32 cellular contexts compared by ENCODE assay signal in genomic region chr1:152448496-152448895, GRCh38. TPM values are rescaled to one million over a fixed set of nuclear protein-coding genes. Genes with fewer than 3 reads are reported as not detected.
"Had no signal": no experiment of that assay in that cellular context is flagged by ENCODE, and none has a peak within 500 bp of the region (broad histone marks: within the 10 kb centered on the region; RNA-seq: fewer than 3 reads in every experiment).

No MANE protein-coding gene starts in this region.

- ATAC-seq: left cardiac atrium; left lung; lower lobe of right lung; pancreas; right cardiac atrium; sciatic nerve; stimulated activated effector memory CD8-positive, alpha-beta T cell treated with anti-CD3 and anti-CD28 coated beads, Interleukin-12 subunit alpha, Interleukin-12 subunit beta, amount 100 ng/mL, for 72 hours had no signal

- H3K9me3 ChIP-seq: left lung, lower lobe of right lung, pancreas, prostate gland, spleen, suprapubic skin, thoracic aorta, tibial artery, uterus had no signal

- H3K27ac ChIP-seq: left lung, lower lobe of right lung, pancreas, prostate gland, spleen, suprapubic skin, thoracic aorta, tibial artery, uterus had no signal

- H3K36me3 ChIP-seq: left lung, lower lobe of right lung, pancreas, prostate gland, spleen, suprapubic skin, thoracic aorta, tibial artery, uterus had no signal

- H3K4me3 ChIP-seq: left lung, lower lobe of right lung, pancreas, prostate gland, spleen, suprapubic skin, thoracic aorta, tibial artery, uterus had no signal

- H3K4me1 ChIP-seq: left lung, pancreas, prostate gland, spleen, tibial artery, uterus had no signal

- H3K36me3 Mint-ChIP-seq: naive thymus-derived CD8-positive, alpha-beta T cell; stimulated activated effector memory CD8-positive, alpha-beta T cell treated with anti-CD3 and anti-CD28 coated beads, Interleukin-12 subunit alpha, Interleukin-12 subunit beta, amount 100 ng/mL, for 72 hours had no signal

- H3K27ac Mint-ChIP-seq: naive thymus-derived CD8-positive, alpha-beta T cell; nephron; stimulated activated effector memory CD8-positive, alpha-beta T cell treated with anti-CD3 and anti-CD28 coated beads, Interleukin-12 subunit alpha, Interleukin-12 subunit beta, amount 100 ng/mL, for 72 hours; stimulated activated naive CD8-positive, alpha-beta T cell treated with anti-CD3 and anti-CD28 coated beads, Interleukin-15, Interleukin-2, amounts not matched to agents 100 ng/mL and 50 ng/mL, for 24 hours had no signal

- H3K27me3 ChIP-seq: left lung, pancreas, spleen, suprapubic skin, uterus had no signal

- H3K9me3 Mint-ChIP-seq: naive thymus-derived CD8-positive, alpha-beta T cell; stimulated activated effector memory CD8-positive, alpha-beta T cell treated with anti-CD3 and anti-CD28 coated beads, Interleukin-12 subunit alpha, Interleukin-12 subunit beta, amount 100 ng/mL, for 72 hours; stimulated activated naive CD8-positive, alpha-beta T cell treated with anti-CD3 and anti-CD28 coated beads, Interleukin-15, Interleukin-2, amounts not matched to agents 100 ng/mL and 50 ng/mL, for 24 hours had no signal

- H3K4me3 Mint-ChIP-seq: naive thymus-derived CD8-positive, alpha-beta T cell; nephron; neural crest cell; stimulated activated effector memory CD8-positive, alpha-beta T cell treated with anti-CD3 and anti-CD28 coated beads, Interleukin-12 subunit alpha, Interleukin-12 subunit beta, amount 100 ng/mL, for 72 hours; stimulated activated naive CD8-positive, alpha-beta T cell treated with anti-CD3 and anti-CD28 coated beads, Interleukin-15, Interleukin-2, amounts not matched to agents 100 ng/mL and 50 ng/mL, for 24 hours had no signal

- DNase-seq: hippocampal formation; kidney glomerular epithelial cell; left cardiac atrium; left lung; lower lobe of right lung; mammary epithelial cell; mesenchymal stem cell; naive thymus-derived CD8-positive, alpha-beta T cell; nucleus accumbens; pancreas; posterior cingulate gyrus; retina; right cardiac atrium; small intestine; spleen; stimulated activated CD4-positive, alpha-beta T cell treated with anti-CD3 and anti-CD28 coated beads, Interleukin-4, amount 100 ng/mL, for 24 hours; stimulated activated naive CD4-positive, alpha-beta T cell; tibial artery; trophoblast cell; uterus had no signal

- H3K4me1 Mint-ChIP-seq: naive thymus-derived CD8-positive, alpha-beta T cell; nephron; neural crest cell; stimulated activated effector memory CD8-positive, alpha-beta T cell treated with anti-CD3 and anti-CD28 coated beads, Interleukin-12 subunit alpha, Interleukin-12 subunit beta, amount 100 ng/mL, for 72 hours had no signal

RNA-seq across cellular contexts. Expression of gene CRNN, which starts 34.4 kb away (rescaled TPM):
- total RNA-seq: left cardiac atrium; left lung; lower lobe of right lung; mammary epithelial cell; mucosa of gallbladder; naive thymus-derived CD8-positive, alpha-beta T cell; neural crest cell; osteoblast; pancreas; right cardiac atrium; sciatic nerve; spleen; subcutaneous adipose tissue; thoracic aorta; ureter had no signal
- polyA plus RNA-seq: mammary epithelial cell; naive thymus-derived CD8-positive, alpha-beta T cell had no signal
